Comparison of ENCODE assay signal across 21 cellular contexts in genomic region chr14:56122306-56122705, GRCh38. TPM values are rescaled to one million over a fixed set of nuclear protein-coding genes. Genes with fewer than 3 reads are reported as not detected.
"Had no signal": no experiment of that assay in that cellular context is flagged by ENCODE, and none has a peak within 500 bp of the region (broad histone marks: within the 10 kb centered on the region; RNA-seq: fewer than 3 reads in every experiment).

No MANE protein-coding gene starts in this region.

- H3K9ac ChIP-seq: parathyroid adenoma had no signal

- H2AFZ ChIP-seq: parathyroid adenoma had no signal

- H3K27ac ChIP-seq: ascending aorta, esophagus muscularis mucosa, foreskin keratinocyte, lower lobe of right lung, neutrophil, parathyroid adenoma had no signal

- H3K36me3 ChIP-seq: ascending aorta, esophagus muscularis mucosa, lower lobe of right lung, neutrophil had no signal

- H3K4me1 ChIP-seq: foreskin keratinocyte, parathyroid adenoma had no signal

- H3K27me3 ChIP-seq: ascending aorta, esophagus muscularis mucosa, neutrophil, tibial artery had no signal

- ATAC-seq: activated CD8-positive, alpha-beta T cell treated with anti-CD3 and anti-CD28 coated beads for 36 hours; foreskin keratinocyte; lower lobe of right lung; natural killer cell; T-cell had no signal

- H3K36me3 Mint-ChIP-seq: natural killer cell had no signal

- H3K4me3 ChIP-seq: ascending aorta, esophagus muscularis mucosa, lower lobe of right lung, tibial artery had no signal

- H3K9me3 Mint-ChIP-seq: activated B cell treated with CpG ODN at 0.5 μM for 24 hours; activated CD8-positive, alpha-beta T cell treated with anti-CD3 and anti-CD28 coated beads for 36 hours; activated naive CD4-positive, alpha-beta T cell treated with anti-CD3 and anti-CD28 coated beads for 36 hours; activated T-cell treated with anti-CD3 and anti-CD28 coated beads, Interleukin-2, amount 50 U/mL, for 24 hours; dendritic cell treated with granulocyte-macrophage colony-stimulating factor and Interleukin-4, amounts not matched to agents 40 ng/mL and 50 ng/mL, for 4 days; natural killer cell; T-cell had no signal

- H3K9me3 ChIP-seq: ascending aorta, esophagus muscularis mucosa, lower lobe of right lung, neutrophil, tibial artery had no signal

- H3K27me3 Mint-ChIP-seq: dendritic cell treated with granulocyte-macrophage colony-stimulating factor and Interleukin-4, amounts not matched to agents 40 ng/mL and 50 ng/mL, for 4 days had no signal

- H3K27ac Mint-ChIP-seq: activated B cell treated with CpG ODN at 0.5 μM for 24 hours; activated CD8-positive, alpha-beta T cell treated with anti-CD3 and anti-CD28 coated beads for 36 hours; activated naive CD4-positive, alpha-beta T cell treated with anti-CD3 and anti-CD28 coated beads for 36 hours; activated T-cell treated with anti-CD3 and anti-CD28 coated beads, Interleukin-2, amount 50 U/mL, for 24 hours; dendritic cell treated with granulocyte-macrophage colony-stimulating factor and Interleukin-4, amounts not matched to agents 40 ng/mL and 50 ng/mL, for 4 days; natural killer cell; T-cell had no signal

- DNase-seq: activated B cell treated with CpG ODN at 0.5 μM for 24 hours; activated CD4-positive, alpha-beta T cell treated with anti-CD3 and anti-CD28 coated beads for 4 hours; activated CD8-positive, alpha-beta T cell treated with anti-CD3 and anti-CD28 coated beads for 36 hours; activated naive CD4-positive, alpha-beta T cell treated with anti-CD3 and anti-CD28 coated beads for 36 hours; activated T-cell treated with anti-CD3 and anti-CD28 coated beads, Interleukin-2, amount 50 U/mL, for 24 hours; effector CD8-positive, alpha-beta T cell; foreskin keratinocyte; hypothalamus; lower lobe of right lung; natural killer cell; stimulated activated CD4-positive, alpha-beta T cell treated with anti-CD3 and anti-CD28 coated beads, Interleukin-12 subunit alpha, Interleukin-12 subunit beta, amount 100 ng/mL, for 4 hours; stimulated activated CD4-positive, alpha-beta T cell treated with anti-CD3 and anti-CD28 coated beads, Interleukin-1b, Interleukin-23, amount 100 ng/mL, for 48 hours; stimulated activated naive CD4-positive, alpha-beta T cell treated with Interleukin-2 at 50 U/mL for 16 hours; T-cell; tibial artery had no signal

- H3K4me3 Mint-ChIP-seq: activated B cell treated with CpG ODN at 0.5 μM for 24 hours; activated CD8-positive, alpha-beta T cell treated with anti-CD3 and anti-CD28 coated beads for 36 hours; activated naive CD4-positive, alpha-beta T cell treated with anti-CD3 and anti-CD28 coated beads for 36 hours; activated T-cell treated with anti-CD3 and anti-CD28 coated beads, Interleukin-2, amount 50 U/mL, for 24 hours; dendritic cell treated with granulocyte-macrophage colony-stimulating factor and Interleukin-4, amounts not matched to agents 40 ng/mL and 50 ng/mL, for 4 days; T-cell had no signal

RNA-seq across cellular contexts. Expression of gene PELI2, which starts 4.1 kb away (rescaled TPM):
- total RNA-seq: foreskin keratinocyte had no signal
- polyA plus RNA-seq: keratinocyte had no signal
